14 cellular contexts compared by ENCODE assay signal in the genomic region with DNA sequence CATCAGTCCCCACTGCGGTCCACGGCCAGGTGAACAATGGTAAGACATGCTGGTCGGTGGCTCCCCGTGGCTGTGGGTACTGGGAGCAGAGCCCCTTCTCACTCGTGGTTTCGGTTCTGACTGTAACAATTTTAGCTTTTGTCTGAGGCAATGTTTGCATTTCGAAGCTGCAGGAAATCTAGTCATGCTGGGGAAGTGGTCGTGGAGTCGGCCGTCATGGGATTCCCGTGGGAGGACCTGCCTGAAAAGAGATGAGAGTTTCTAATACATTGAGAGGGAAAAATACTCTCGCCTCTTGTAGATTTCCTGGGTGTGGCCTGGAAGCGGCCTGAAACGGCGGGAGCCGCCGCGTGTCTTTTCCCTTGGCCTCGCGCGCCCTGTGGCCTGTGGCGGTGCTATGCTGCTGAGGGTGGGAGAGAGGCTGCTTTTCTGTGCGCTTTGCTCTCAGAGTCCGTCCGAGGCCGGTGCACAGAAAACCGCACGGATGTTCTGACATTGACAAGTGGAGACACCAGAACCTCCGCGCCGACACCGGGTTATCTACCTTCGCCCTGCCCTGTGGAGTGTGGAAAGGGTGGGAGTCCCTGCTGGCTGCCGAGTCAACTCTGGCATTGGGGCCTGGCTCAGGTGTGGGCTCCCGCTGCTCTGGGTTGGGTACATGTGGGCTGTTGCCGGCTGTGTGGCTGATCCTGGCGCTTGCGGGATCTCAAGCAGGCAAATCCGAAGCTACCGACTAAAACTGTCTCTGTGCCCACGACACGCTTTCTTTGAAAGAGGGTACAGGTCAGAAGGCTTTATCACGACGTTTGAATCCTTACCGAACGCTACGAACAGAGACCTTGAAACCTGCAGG.
DNase-seq lines count a peak whose midpoint lies in the region; ATAC-seq and TF ChIP-seq lines count a peak whose summit lies in the region.
"Had no signal": no experiment of that assay in that cellular context is flagged by ENCODE, and none has a peak within 500 bp of the region (broad histone marks: within the 10 kb centered on the region; RNA-seq: fewer than 3 reads in every experiment).

No MANE protein-coding gene starts in this region.

- peaks cover 56% of the 10 kb centered on the region for H3K4me1 Mint-ChIP-seq in activated T-cell treated with anti-CD3 and anti-CD28 coated beads, Interleukin-2, amount 50 U/mL, for 24 hours (ENCODE audit: low read depth)
- no peaks in the 10 kb centered on the region for H3K4me1 Mint-ChIP-seq in endodermal cell
- peaks cover 65% of the 10 kb centered on the region for H3K4me1 Mint-ChIP-seq in stimulated activated naive CD8-positive, alpha-beta T cell treated with anti-CD3 and anti-CD28 coated beads, Interleukin-15, amount 100 ng/mL, for 72 hours

- peaks cover 75% of the 10 kb centered on the region for H3K36me3 Mint-ChIP-seq in activated T-cell treated with anti-CD3 and anti-CD28 coated beads, Interleukin-2, amount 50 U/mL, for 24 hours (ENCODE audit: low read depth)
- peaks cover 66% of the 10 kb centered on the region for H3K36me3 Mint-ChIP-seq in endodermal cell (ENCODE audit: low read depth)

- no peaks in the 10 kb centered on the region for H3K9me3 Mint-ChIP-seq in activated T-cell treated with anti-CD3 and anti-CD28 coated beads, Interleukin-2, amount 50 U/mL, for 24 hours
- no peaks in the 10 kb centered on the region for H3K9me3 Mint-ChIP-seq in endodermal cell
- H3K9me3 Mint-ChIP-seq in stimulated activated naive CD8-positive, alpha-beta T cell treated with anti-CD3 and anti-CD28 coated beads, Interleukin-15, amount 100 ng/mL, for 72 hours, result no peaks in the 10 kb centered on the region

- no peak overlapping the region for H3K4me3 Mint-ChIP-seq in activated T-cell treated with anti-CD3 and anti-CD28 coated beads, Interleukin-2, amount 50 U/mL, for 24 hours
- H3K4me3 Mint-ChIP-seq in endodermal cell, result no peak overlapping the region
- H3K4me3 Mint-ChIP-seq in stimulated activated naive CD8-positive, alpha-beta T cell treated with anti-CD3 and anti-CD28 coated beads, Interleukin-15, amount 100 ng/mL, for 72 hours, result no peak overlapping the region

- TF ChIP-seq CTCF in RWPE1 (conservative IDR thresholded peaks at IDR 0.05; ENCODE audit: low read depth) (no peak), endodermal cell (conservative IDR thresholded peaks at IDR 0.05) (no peak)

- no peak overlapping the region for H3K9ac ChIP-seq in endodermal cell (ENCODE audit: extremely low read depth, low read length, poor library complexity, severe bottlenecking)

- H3K9me3 ChIP-seq in endodermal cell (ENCODE audit: control insufficient read depth, low read length), result no peaks in the 10 kb centered on the region
- H3K9me3 ChIP-seq: heart right ventricle, tibial artery had no signal

- H3K27me3 Mint-ChIP-seq in activated T-cell treated with anti-CD3 and anti-CD28 coated beads, Interleukin-2, amount 50 U/mL, for 24 hours, result no peaks in the 10 kb centered on the region
- no peaks in the 10 kb centered on the region for H3K27me3 Mint-ChIP-seq in endodermal cell (ENCODE audit: insufficient read depth)
- H3K27me3 Mint-ChIP-seq in stimulated activated naive CD8-positive, alpha-beta T cell treated with anti-CD3 and anti-CD28 coated beads, Interleukin-15, amount 100 ng/mL, for 72 hours, result no peaks in the 10 kb centered on the region

- 95 to 96% methylated on average over 39 to 44 of the region's 47 CpGs for WGBS in endodermal cell (ENCODE audit: insufficient coverage in 1 of 2, insufficient read length in 1 of 2), 2 experiments

- H3K27ac ChIP-seq in RWPE1 (peak overlapping the region; percentile 49), endodermal cell (ENCODE audit: low read depth, low read length) (no peak overlapping the region)
- H3K27ac ChIP-seq: tibial artery had no signal

- H3K27me3 ChIP-seq in endodermal cell (ENCODE audit: control insufficient read depth, insufficient read depth, low read length, poor library complexity, severe bottlenecking), result no peaks in the 10 kb centered on the region
- H3K27me3 ChIP-seq: heart right ventricle, tibial artery had no signal

- CTCF ChIA-PET in RWPE1 (lab: Yijun Ruan, JAX), result interaction anchor here (0.6 to 0.7 kb wide), 2 partner anchors 98 to 259 kb away, joined by 3 read pairs; no protein-coding TSS in a partner anchor

- no peaks in the 10 kb centered on the region for H3K4me1 ChIP-seq in endodermal cell (ENCODE audit: control insufficient read depth, insufficient read depth, low read length)

- DNase-seq in activated T-cell treated with anti-CD3 and anti-CD28 coated beads, Interleukin-2, amount 50 U/mL, for 24 hours, result no peak
- DNase-seq in activated T-cell treated with anti-CD3 and anti-CD28 coated beads, Interleukin-2, amount 50 U/mL, for 1 hour, result no peak
- DNase-seq in RWPE1 (ENCODE audit: low spot score) (no peak), endodermal cell (no peak), NCI-H1105 treated with DMSO at 0.1 percent for 48 hours (lab: John Stamatoyannopoulos, UW) (no peak), DMS 273 treated with DMSO at 0.1 percent for 48 hours (lab: John Stamatoyannopoulos, UW) (no peak)
- peak in 1 of 2 donors; percentile 32 for DNase-seq in stimulated activated naive CD8-positive, alpha-beta T cell treated with anti-CD3 and anti-CD28 coated beads, Interleukin-15, amount 100 ng/mL, for 72 hours
- DNase-seq: activated CD4-positive, alpha-beta T cell treated with anti-CD3 and anti-CD28 coated beads for 4 hours; heart right ventricle; KG1; NCI-H524; retina; tibial artery had no signal

- H3K4me3 ChIP-seq in endodermal cell (ENCODE audit: low read length), result no peak overlapping the region
- H3K4me3 ChIP-seq: heart right ventricle, tibial artery had no signal

- H3K36me3 ChIP-seq in endodermal cell (ENCODE audit: control insufficient read depth, insufficient read depth, low read length), result peaks cover 58% of the 10 kb centered on the region

- ATAC-seq in stimulated activated naive CD8-positive, alpha-beta T cell treated with anti-CD3 and anti-CD28 coated beads, Interleukin-15, amount 100 ng/mL, for 72 hours, result peak; percentile 32
- no peak for ATAC-seq in GM19351 (IDR thresholded peaks at IDR 0.05; ENCODE audit: unreplicated experiment)

- H3K27ac Mint-ChIP-seq in activated T-cell treated with anti-CD3 and anti-CD28 coated beads, Interleukin-2, amount 50 U/mL, for 24 hours, result peak overlapping the region; percentile 73
- peak overlapping the region; percentile 35 for H3K27ac Mint-ChIP-seq in endodermal cell
- H3K27ac Mint-ChIP-seq in stimulated activated naive CD8-positive, alpha-beta T cell treated with anti-CD3 and anti-CD28 coated beads, Interleukin-15, amount 100 ng/mL, for 72 hours, result peak overlapping the region in 1 of 2 donors; percentile 27

- POLR2A ChIA-PET in RWPE1 (lab: Yijun Ruan, JAX; ENCODE audit: low non-redundant PET), result no interaction called here
